ENCODE assay signal across 1 cellular context in genomic region chr20:47583551-47583950, GRCh38.
TF ChIP-seq lines count a peak whose summit lies in the region.

No MANE protein-coding gene starts in this region.

TF ChIP-seq in K562, 482 proteins besides CTCF, POLR2A, EP300 and RAD21:
- 0 out of 6 replicates have a peak, but pooled peaks of 1 of the 3 experiments have one; percentile 52 for TF ChIP-seq ZBTB11 (CRISPR knock-in tag; IDR thresholded peaks at IDR 0.05)
- TF ChIP-seq KAT7 (CRISPR knock-in tag; IDR thresholded peaks at IDR 0.05; ENCODE audit: borderline replicate concordance), result no peak
- TF ChIP-seq SUPT5H (IDR thresholded peaks at IDR 0.05), result no peak
